ENCODE assay signal across 8 cellular contexts in genomic region chr2:11829947-11830707, GRCh38.
DNase-seq lines count a peak whose midpoint lies in the region; ATAC-seq and FAIRE-seq lines count a peak whose summit lies in the region.

No MANE protein-coding gene starts in this region.

- H3K27me3 Mint-ChIP-seq in stimulated activated memory B cell treated with anti-CD40 and anti-IgM and Interleukin-4, amounts not matched to agents 10 μg/mL and 1 μg/mL and 100 μg/mL, for 72 hours: no peaks in the 10 kb centered on the region

- H3K4me3 Mint-ChIP-seq in stimulated activated memory B cell treated with anti-CD40 and anti-IgM and Interleukin-4, amounts not matched to agents 10 μg/mL and 1 μg/mL and 100 μg/mL, for 72 hours: peak overlapping the region; percentile 22

- DNase-seq in CD1c-positive myeloid dendritic cell (ENCODE audit: extremely low spot score): peak; percentile 86
- DNase-seq in GM19239 (ENCODE audit: insufficient read length, low spot score): peak; percentile 53
- DNase-seq in NCI-H748 treated with DMSO at 0.1 percent for 48 hours (lab: John Stamatoyannopoulos, UW): peak; percentile 25
- peak; percentile 11 for DNase-seq in activated CD8-positive, alpha-beta memory T cell treated with anti-CD3 and anti-CD28 coated beads, Interleukin-2, amount 50 U/mL, for 1 hour (ENCODE audit: extremely low read depth)
- DNase-seq in epithelial cell of prostate (ENCODE audit: low read depth, low spot score): peak; percentile 89
- DNase-seq in mucosa of gallbladder (ENCODE audit: low spot score): peak; percentile 68

- peaks cover 52% of the 10 kb centered on the region for H3K4me1 Mint-ChIP-seq in stimulated activated memory B cell treated with anti-CD40 and anti-IgM and Interleukin-4, amounts not matched to agents 10 μg/mL and 1 μg/mL and 100 μg/mL, for 72 hours

- H3K9me3 Mint-ChIP-seq in stimulated activated memory B cell treated with anti-CD40 and anti-IgM and Interleukin-4, amounts not matched to agents 10 μg/mL and 1 μg/mL and 100 μg/mL, for 72 hours: peaks cover 5% of the 10 kb centered on the region

- peaks cover 11% of the 10 kb centered on the region for H3K36me3 Mint-ChIP-seq in stimulated activated memory B cell treated with anti-CD40 and anti-IgM and Interleukin-4, amounts not matched to agents 10 μg/mL and 1 μg/mL and 100 μg/mL, for 72 hours

- peak; percentile 72 for FAIRE-seq in GM19239 (lab: Jason Lieb, UNC)

- peak overlapping the region; percentile 67 for H3K27ac Mint-ChIP-seq in stimulated activated memory B cell treated with anti-CD40 and anti-IgM and Interleukin-4, amounts not matched to agents 10 μg/mL and 1 μg/mL and 100 μg/mL, for 72 hours

- peak; percentile 83 for ATAC-seq in HG03378 (IDR thresholded peaks at IDR 0.05; ENCODE audit: unreplicated experiment)
- ATAC-seq in stimulated activated memory B cell treated with anti-CD40 and anti-IgM and Interleukin-4, amounts not matched to agents 10 μg/mL and 1 μg/mL and 100 μg/mL, for 72 hours: peak; percentile 82

- H3K27ac ChIP-seq in epithelial cell of prostate: peak overlapping the region; percentile 76

Comparison
In these comparisons a context has a peak if more than half of its experiments do, and no peak if none do; other contexts are left out.
1. Peak in every context shown above with its lines: DNase-seq, ATAC-seq and H3K27ac ChIP-seq.
2. DNase-seq: peak in every context shown above with its lines; median percentile 89 in epithelial cell of prostate; 86 in CD1c-positive myeloid dendritic cell; 68 in mucosa of gallbladder; 53 in GM19239; 25 in NCI-H748 treated with DMSO at 0.1 percent for 48 hours; 11 in activated CD8-positive, alpha-beta memory T cell treated with anti-CD3 and anti-CD28 coated beads, Interleukin-2, amount 50 U/mL, for 1 hour.